In the genomic region with DNA sequence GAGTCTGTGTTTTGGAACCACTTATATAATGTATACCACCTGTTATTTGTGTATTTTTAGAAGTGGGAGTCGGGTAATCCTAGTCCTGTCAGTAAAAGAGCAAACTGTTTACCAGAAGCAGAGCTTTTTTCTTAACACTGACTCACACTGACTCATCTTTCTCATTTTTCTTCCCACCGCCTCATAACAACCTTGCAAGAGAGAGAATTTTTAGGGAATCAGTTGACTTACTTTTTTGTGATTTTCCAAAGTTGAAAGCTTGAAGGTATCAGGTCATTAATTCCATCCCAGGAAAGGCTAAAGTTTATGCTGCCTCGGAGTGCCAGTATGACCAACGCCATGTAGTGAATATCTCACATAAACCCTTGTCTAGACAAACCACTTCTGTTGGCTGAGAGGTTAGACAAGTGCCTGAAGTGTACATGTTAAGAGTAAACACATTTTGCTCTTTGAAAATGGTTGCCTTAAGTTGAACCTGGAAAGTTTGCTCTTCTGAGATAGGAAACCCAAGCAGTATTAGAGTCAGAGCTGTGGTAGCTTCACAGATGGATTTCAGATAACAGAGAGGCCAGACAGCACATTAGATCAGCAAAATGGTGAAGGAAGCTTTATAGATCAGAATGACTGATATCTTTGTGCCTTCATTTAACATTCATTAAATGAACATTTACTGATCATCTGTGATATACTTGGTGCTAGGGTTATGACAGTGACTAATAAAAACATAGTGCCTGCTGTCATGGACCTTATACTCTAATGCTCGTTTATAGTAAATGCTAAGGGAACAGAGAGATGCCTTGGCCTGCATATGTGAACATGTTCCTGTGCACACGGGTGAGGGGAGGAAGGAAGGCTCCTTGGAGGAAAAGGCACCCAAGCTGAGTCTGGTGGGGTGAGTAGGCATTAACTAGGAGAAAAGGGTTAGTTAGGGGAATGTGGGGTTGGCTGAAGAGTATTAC, we compare ENCODE assay signal across 10 cellular contexts. TPM values are rescaled to one million over a fixed set of nuclear protein-coding genes. Genes with fewer than 3 reads are reported as not detected.
DNase-seq lines count a peak whose midpoint lies in the region; ATAC-seq and TF ChIP-seq lines count a peak whose summit lies in the region.
"Had no signal": no experiment of that assay in that cellular context is flagged by ENCODE, and none has a peak within 500 bp of the region (broad histone marks: within the 10 kb centered on the region; RNA-seq: fewer than 3 reads in every experiment).

No MANE protein-coding gene starts in this region.

- peaks cover 22% of the 10 kb centered on the region for H3K4me1 Mint-ChIP-seq in stimulated activated naive CD8-positive, alpha-beta T cell treated with anti-CD3 and anti-CD28 coated beads, Interleukin-15, Interleukin-2, amounts not matched to agents 100 ng/mL and 50 ng/mL, for 24 hours (ENCODE audit: low read depth)
- H3K4me1 Mint-ChIP-seq: IgD-negative memory B cell had no signal

- H3K4me3 ChIP-seq in fibroblast of pulmonary artery (replicated peaks; ENCODE audit: low read depth, low read length), result no peak overlapping the region
- H3K4me3 ChIP-seq: BLaER1 treated with 17β-estradiol and CSF1 and Interleukin-3, amounts not matched to agents 10 nM and 100 nM had no signal

- no peak overlapping the region for H3K4me3 Mint-ChIP-seq in stimulated activated naive CD8-positive, alpha-beta T cell treated with anti-CD3 and anti-CD28 coated beads, Interleukin-15, Interleukin-2, amounts not matched to agents 100 ng/mL and 50 ng/mL, for 24 hours
- H3K4me3 Mint-ChIP-seq: IgD-negative memory B cell had no signal

- H3K27me3 Mint-ChIP-seq in stimulated activated naive CD8-positive, alpha-beta T cell treated with anti-CD3 and anti-CD28 coated beads, Interleukin-15, Interleukin-2, amounts not matched to agents 100 ng/mL and 50 ng/mL, for 24 hours, result no peaks in the 10 kb centered on the region
- H3K27me3 Mint-ChIP-seq: IgD-negative memory B cell had no signal

- DNase-seq in NCI-H2196 (lab: John Stamatoyannopoulos, UW; ENCODE audit: unreplicated experiment) (peak; percentile 54), NCI-H2196 treated with DMSO at 0.1 percent for 48 hours (lab: John Stamatoyannopoulos, UW; ENCODE audit: unreplicated experiment) (no peak), SK-N-DZ (ENCODE audit: low spot score) (peak; percentile 36), fibroblast of pulmonary artery (ENCODE audit: low read depth) (peak; percentile 81)
- no peak for DNase-seq in central memory CD4-positive, alpha-beta T cell

- H3K36me3 Mint-ChIP-seq in stimulated activated naive CD8-positive, alpha-beta T cell treated with anti-CD3 and anti-CD28 coated beads, Interleukin-15, Interleukin-2, amounts not matched to agents 100 ng/mL and 50 ng/mL, for 24 hours (ENCODE audit: low read depth), result no peaks in the 10 kb centered on the region
- H3K36me3 Mint-ChIP-seq: IgD-negative memory B cell had no signal

- H3K9me3 Mint-ChIP-seq in stimulated activated naive CD8-positive, alpha-beta T cell treated with anti-CD3 and anti-CD28 coated beads, Interleukin-15, Interleukin-2, amounts not matched to agents 100 ng/mL and 50 ng/mL, for 24 hours, result no peaks in the 10 kb centered on the region
- H3K9me3 Mint-ChIP-seq: IgD-negative memory B cell had no signal

- H3K27ac Mint-ChIP-seq in stimulated activated naive CD8-positive, alpha-beta T cell treated with anti-CD3 and anti-CD28 coated beads, Interleukin-15, Interleukin-2, amounts not matched to agents 100 ng/mL and 50 ng/mL, for 24 hours, result peak overlapping the region; percentile 66
- H3K27ac Mint-ChIP-seq: IgD-negative memory B cell had no signal

- ATAC-seq in GM21723 (IDR thresholded peaks at IDR 0.05; ENCODE audit: unreplicated experiment) (no peak), HG02840 (IDR thresholded peaks at IDR 0.05; ENCODE audit: low FRiP score, unreplicated experiment) (no peak)

- no peak for TF ChIP-seq CTCF in fibroblast of pulmonary artery (IDR thresholded peaks at IDR 0.05; ENCODE audit: low read length, missing control alignments)

RNA-seq across cellular contexts. Expression of a gene that starts 29.1 kb away (rescaled TPM):
- polyA plus RNA-seq in SK-N-DZ (2014; cell fraction: cytosol; rRNA removed), result 42.9 and 46.8 TPM in 2 replicates
- 21.9 and 23.0 TPM in 2 replicates for polyA plus RNA-seq in SK-N-DZ (2014; cell fraction: nucleus; rRNA removed)

RNA-seq across cellular contexts. Expression of a gene that starts 31.4 kb away (rescaled TPM):
- 36.5 and 36.8 TPM in 2 replicates for polyA plus RNA-seq in SK-N-DZ (2014; cell fraction: cytosol; rRNA removed)
- polyA plus RNA-seq in SK-N-DZ (2014; cell fraction: nucleus; rRNA removed), result 16.3 and 19.1 TPM in 2 replicates

Comparison
In these comparisons a context has a peak if more than half of its experiments do, and no peak if none do; other contexts are left out.
1. DNase-seq: peak in NCI-H2196 (single experiment), SK-N-DZ (single experiment) and fibroblast of pulmonary artery (single experiment); none in NCI-H2196 treated with DMSO at 0.1 percent for 48 hours (single experiment) and central memory CD4-positive, alpha-beta T cell (single experiment).